Comparison of ENCODE assay signal across 8 cellular contexts in genomic region chr18:34322365-34323289, GRCh38.
DNase-seq lines count a peak whose midpoint lies in the region; ATAC-seq and TF ChIP-seq lines count a peak whose summit lies in the region.

No MANE protein-coding gene starts in this region.

- H3K9me3 ChIP-seq in upper lobe of right lung (no peaks in the 10 kb centered on the region), uterus (no peaks in the 10 kb centered on the region)

- peak; percentile 48 for ATAC-seq in GM18858 (IDR thresholded peaks at IDR 0.05; ENCODE audit: unreplicated experiment)
- peak; percentile 45 for ATAC-seq in HG03108 (IDR thresholded peaks at IDR 0.05; ENCODE audit: unreplicated experiment)
- ATAC-seq in upper lobe of right lung: peak; percentile 53

- DNase-seq in ACHN: peak; percentile 61
- peak; percentile 5 for DNase-seq in NCI-H526 treated with DMSO at 0.1 percent for 48 hours (lab: John Stamatoyannopoulos, UW)
- DNase-seq in brain pericyte (ENCODE audit: low read depth, low spot score): peak; percentile 26
- peak; percentile 82 for DNase-seq in kidney tubule cell (ENCODE audit: low spot score)
- DNase-seq in upper lobe of right lung: peak; percentile 66
- DNase-seq in uterus: no peak

- no peaks in the 10 kb centered on the region for H3K27me3 ChIP-seq in upper lobe of right lung
- no peaks in the 10 kb centered on the region for H3K27me3 ChIP-seq in uterus

- H3K36me3 ChIP-seq in upper lobe of right lung: no peaks in the 10 kb centered on the region
- H3K36me3 ChIP-seq in uterus: no peaks in the 10 kb centered on the region

- in situ Hi-C loops in ACHN (cut with HindIII; ENCODE audit: low pct_ligation_motif_present, low pct_unique_long_range_greater_than_20kb, low sequenced_read_pairs): no loop called here

- H3K27ac ChIP-seq in upper lobe of right lung (no peak overlapping the region), uterus (no peak overlapping the region)

- TF ChIP-seq POLR2A in uterus (IDR thresholded peaks at IDR 0.05): no peak

- H3K4me1 ChIP-seq in upper lobe of right lung (no peaks in the 10 kb centered on the region), uterus (no peaks in the 10 kb centered on the region)

- no peak overlapping the region for H3K4me3 ChIP-seq in upper lobe of right lung
- no peak overlapping the region for H3K4me3 ChIP-seq in uterus

- TF ChIP-seq CTCF in upper lobe of right lung (IDR thresholded peaks at IDR 0.05): peak; percentile 60
- TF ChIP-seq CTCF in uterus (IDR thresholded peaks at IDR 0.05): no peak

- intact Hi-C loops in upper lobe of right lung (cut with DNase I) (no loop called here), uterus (cut with DNase I; ENCODE audit: low total_unique reads) (no loop called here)

Comparison
In these comparisons a context has a peak if more than half of its experiments do, and no peak if none do; other contexts are left out.
1. DNase-seq: peak in ACHN (single experiment), NCI-H526 treated with DMSO at 0.1 percent for 48 hours (single experiment), brain pericyte (single experiment), kidney tubule cell (single experiment) and upper lobe of right lung (single experiment); none in uterus (0 of 2).
2. Peak in every context shown above with its lines, with median percentiles within 50 percentile points of each other: ATAC-seq.